Comparison of ENCODE assay signal across 16 cellular contexts in genomic region chr22:47000888-47001287, GRCh38.
DNase-seq lines count a peak whose midpoint lies in the region; ATAC-seq lines count a peak whose summit lies in the region.
"Had no signal": no experiment of that assay in that cellular context is flagged by ENCODE, and none has a peak within 500 bp of the region (broad histone marks: within the 10 kb centered on the region; RNA-seq: fewer than 3 reads in every experiment).

No MANE protein-coding gene starts in this region.

- H3K27ac Mint-ChIP-seq in activated naive CD4-positive, alpha-beta T cell treated with anti-CD3 and anti-CD28 coated beads for 36 hours: peak overlapping the region; percentile 28
- H3K27ac Mint-ChIP-seq in stimulated activated effector memory CD8-positive, alpha-beta T cell treated with anti-CD3 and anti-CD28 coated beads, Interleukin-12 subunit alpha, Interleukin-12 subunit beta, amount 100 ng/mL, for 72 hours: peak overlapping the region; percentile 85
- H3K27ac Mint-ChIP-seq: activated CD8-positive, alpha-beta T cell treated with anti-CD3 and anti-CD28 coated beads for 36 hours had no signal

- intact Hi-C loops in activated naive CD4-positive, alpha-beta T cell treated with anti-CD3 and anti-CD28 coated beads for 36 hours (cut with micrococcal nuclease): no loop called here

- no peaks in the 10 kb centered on the region for H3K27me3 Mint-ChIP-seq in activated naive CD4-positive, alpha-beta T cell treated with anti-CD3 and anti-CD28 coated beads for 36 hours (ENCODE audit: low read depth)
- H3K27me3 Mint-ChIP-seq: activated CD8-positive, alpha-beta T cell treated with anti-CD3 and anti-CD28 coated beads for 36 hours had no signal

- peaks cover 11% of the 10 kb centered on the region for H3K36me3 Mint-ChIP-seq in activated naive CD4-positive, alpha-beta T cell treated with anti-CD3 and anti-CD28 coated beads for 36 hours (ENCODE audit: low read depth)
- H3K36me3 Mint-ChIP-seq in stimulated activated effector memory CD8-positive, alpha-beta T cell treated with anti-CD3 and anti-CD28 coated beads, Interleukin-12 subunit alpha, Interleukin-12 subunit beta, amount 100 ng/mL, for 72 hours: peaks cover 28% of the 10 kb centered on the region

- H3K4me3 ChIP-seq in SJCRH30: peak overlapping the region; percentile 46
- H3K4me3 ChIP-seq: body of pancreas, thyroid gland had no signal

- CTCF ChIA-PET in activated naive CD4-positive, alpha-beta T cell treated with anti-CD3 and anti-CD28 coated beads for 36 hours (lab: Charles Lee): no interaction called here

- peak overlapping the region; percentile 85 for H3K27ac ChIP-seq in SJCRH30
- H3K27ac ChIP-seq: body of pancreas, thyroid gland had no signal

- peaks cover 15% of the 10 kb centered on the region for H3K4me1 Mint-ChIP-seq in activated naive CD4-positive, alpha-beta T cell treated with anti-CD3 and anti-CD28 coated beads for 36 hours (ENCODE audit: low read depth)
- H3K4me1 Mint-ChIP-seq in stimulated activated effector memory CD8-positive, alpha-beta T cell treated with anti-CD3 and anti-CD28 coated beads, Interleukin-12 subunit alpha, Interleukin-12 subunit beta, amount 100 ng/mL, for 72 hours: peaks cover 34% of the 10 kb centered on the region

- H3K9me3 ChIP-seq in SJCRH30 (replicated peaks): no peaks in the 10 kb centered on the region
- H3K9me3 ChIP-seq: body of pancreas, thyroid gland had no signal

- no peaks in the 10 kb centered on the region for H3K27me3 ChIP-seq in SJCRH30
- H3K27me3 ChIP-seq: body of pancreas, thyroid gland had no signal

- peak; percentile 50 for ATAC-seq in GM21528 (IDR thresholded peaks at IDR 0.05; ENCODE audit: low FRiP score, unreplicated experiment)
- ATAC-seq in stimulated activated effector memory CD8-positive, alpha-beta T cell treated with anti-CD3 and anti-CD28 coated beads, Interleukin-12 subunit alpha, Interleukin-12 subunit beta, amount 100 ng/mL, for 72 hours: peak; percentile 66
- ATAC-seq: activated CD8-positive, alpha-beta T cell treated with anti-CD3 and anti-CD28 coated beads for 36 hours; body of pancreas had no signal

- no peak for DNase-seq in activated naive CD4-positive, alpha-beta T cell treated with anti-CD3 and anti-CD28 coated beads for 36 hours
- no peak for DNase-seq in activated naive CD4-positive, alpha-beta T cell (lab: John Stamatoyannopoulos, UW)
- DNase-seq in SJCRH30: peak; percentile 49 to 74
- DNase-seq in stimulated activated effector memory CD8-positive, alpha-beta T cell treated with anti-CD3 and anti-CD28 coated beads, Interleukin-12 subunit alpha, Interleukin-12 subunit beta, amount 100 ng/mL, for 72 hours (ENCODE audit: low spot score in 2 of 2): no peak
- no peak for DNase-seq in NCI-H2107 (lab: John Stamatoyannopoulos, UW)
- no peak for DNase-seq in stimulated activated CD4-positive, alpha-beta T cell treated with anti-CD3 and anti-CD28 coated beads, Interleukin-15, amount 100 ng/mL, for 24 hours
- no peak for DNase-seq in NCI-H510A (lab: John Stamatoyannopoulos, UW)
- DNase-seq: activated CD8-positive, alpha-beta T cell treated with anti-CD3 and anti-CD28 coated beads for 36 hours; activated gamma-delta T cell; body of pancreas; glutamatergic neuron; mesenchymal stem cell; SHP77; stimulated activated CD4-positive, alpha-beta T cell treated with anti-CD3 and anti-CD28 coated beads, Interleukin-1b, Interleukin-23, amount 100 ng/mL, for 48 hours; thyroid gland had no signal

- H3K9me3 Mint-ChIP-seq in activated naive CD4-positive, alpha-beta T cell treated with anti-CD3 and anti-CD28 coated beads for 36 hours: no peaks in the 10 kb centered on the region
- H3K9me3 Mint-ChIP-seq in stimulated activated effector memory CD8-positive, alpha-beta T cell treated with anti-CD3 and anti-CD28 coated beads, Interleukin-12 subunit alpha, Interleukin-12 subunit beta, amount 100 ng/mL, for 72 hours: no peaks in the 10 kb centered on the region
- H3K9me3 Mint-ChIP-seq: activated CD8-positive, alpha-beta T cell treated with anti-CD3 and anti-CD28 coated beads for 36 hours had no signal

- H3K4me3 Mint-ChIP-seq in activated naive CD4-positive, alpha-beta T cell treated with anti-CD3 and anti-CD28 coated beads for 36 hours: no peak overlapping the region
- H3K4me3 Mint-ChIP-seq in stimulated activated effector memory CD8-positive, alpha-beta T cell treated with anti-CD3 and anti-CD28 coated beads, Interleukin-12 subunit alpha, Interleukin-12 subunit beta, amount 100 ng/mL, for 72 hours: peak overlapping the region; percentile 45
- H3K4me3 Mint-ChIP-seq: activated CD8-positive, alpha-beta T cell treated with anti-CD3 and anti-CD28 coated beads for 36 hours had no signal

- peaks cover 16% of the 10 kb centered on the region for H3K4me1 ChIP-seq in SJCRH30

- H3K36me3 ChIP-seq in SJCRH30: no peaks in the 10 kb centered on the region
- H3K36me3 ChIP-seq: thyroid gland had no signal

Comparison
In these comparisons a context has a peak if more than half of its experiments do, and no peak if none do; other contexts are left out.
1. DNase-seq: peak in SJCRH30 (2 of 2); none in activated naive CD4-positive, alpha-beta T cell treated with anti-CD3 and anti-CD28 coated beads for 36 hours (single experiment), activated naive CD4-positive, alpha-beta T cell (0 of 4), stimulated activated effector memory CD8-positive, alpha-beta T cell treated with anti-CD3 and anti-CD28 coated beads, Interleukin-12 subunit alpha, Interleukin-12 subunit beta, amount 100 ng/mL, for 72 hours (0 of 2), NCI-H2107 (single experiment), stimulated activated CD4-positive, alpha-beta T cell treated with anti-CD3 and anti-CD28 coated beads, Interleukin-15, amount 100 ng/mL, for 24 hours (single experiment) and NCI-H510A (single experiment).